ENCODE assay signal across 23 cellular contexts in the genomic region with DNA sequence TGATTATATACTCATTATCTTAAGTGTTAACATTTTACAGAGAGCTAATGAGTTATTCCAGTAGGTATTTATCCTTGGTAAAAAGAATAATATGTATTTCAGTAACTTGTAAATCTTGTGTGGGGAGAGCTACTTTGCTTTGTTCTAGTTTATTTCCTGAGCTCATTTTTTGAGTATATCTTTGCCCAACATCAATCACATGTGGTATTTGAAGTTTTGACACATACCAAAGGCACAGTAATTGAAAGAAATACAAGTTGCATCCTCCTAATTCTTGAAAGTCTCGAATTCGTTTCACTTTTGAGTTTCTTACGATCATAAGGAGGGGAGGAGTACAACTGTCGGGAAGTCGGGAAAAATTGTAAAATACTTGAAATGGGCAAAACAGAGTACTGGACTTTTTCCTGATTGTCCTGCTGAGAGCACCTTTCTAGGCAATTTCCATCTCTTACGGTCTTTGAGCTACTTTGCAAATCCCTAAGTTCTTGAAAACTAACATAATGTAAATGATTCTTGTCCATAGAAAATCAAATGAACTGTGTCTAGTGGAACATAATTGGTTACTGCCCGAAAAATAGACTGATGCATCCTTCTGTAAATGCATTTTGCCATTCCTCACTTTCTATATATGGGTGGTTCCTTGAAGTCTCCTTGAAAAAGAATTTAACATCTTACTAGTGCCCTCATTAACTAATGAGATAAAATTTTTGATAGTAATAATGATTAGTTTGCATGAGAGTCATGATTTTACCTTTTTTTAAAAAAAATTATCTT. TPM values are rescaled to one million over a fixed set of nuclear protein-coding genes. Genes with fewer than 3 reads are reported as not detected.
DNase-seq lines count a peak whose midpoint lies in the region; ATAC-seq and TF ChIP-seq lines count a peak whose summit lies in the region.
"Had no signal": no experiment of that assay in that cellular context is flagged by ENCODE, and none has a peak within 500 bp of the region (broad histone marks: within the 10 kb centered on the region; RNA-seq: fewer than 3 reads in every experiment).

No MANE protein-coding gene starts in this region.

- H3K9me3 Mint-ChIP-seq in activated naive CD8-positive, alpha-beta T cell treated with anti-CD3 and anti-CD28 coated beads, Interleukin-2, amount 10 ng/mL, durations not matched to agents 7 days and 5 days = no peaks in the 10 kb centered on the region
- no peaks in the 10 kb centered on the region for H3K9me3 Mint-ChIP-seq in activated naive CD8-positive, alpha-beta T cell treated with anti-CD3 and anti-CD28 coated beads for 36 hours
- H3K9me3 Mint-ChIP-seq in T-cell = no peaks in the 10 kb centered on the region
- no peaks in the 10 kb centered on the region for H3K9me3 Mint-ChIP-seq in effector memory CD8-positive, alpha-beta T cell
- no peaks in the 10 kb centered on the region for H3K9me3 Mint-ChIP-seq in type B pancreatic cell
- H3K9me3 Mint-ChIP-seq: CD4-positive, alpha-beta memory T cell had no signal

- no peak for TF ChIP-seq CTCF in type B pancreatic cell (conservative IDR thresholded peaks at IDR 0.05)

- peak overlapping the region; percentile 19 for H3K4me3 Mint-ChIP-seq in activated naive CD8-positive, alpha-beta T cell treated with anti-CD3 and anti-CD28 coated beads, Interleukin-2, amount 10 ng/mL, durations not matched to agents 7 days and 5 days
- H3K4me3 Mint-ChIP-seq in activated naive CD8-positive, alpha-beta T cell treated with anti-CD3 and anti-CD28 coated beads for 36 hours = no peak overlapping the region
- peak overlapping the region in 2 of 3 donors; percentile 15 to 24 for H3K4me3 Mint-ChIP-seq in T-cell
- H3K4me3 Mint-ChIP-seq in effector memory CD8-positive, alpha-beta T cell = peak overlapping the region; percentile 19 to 55
- H3K4me3 Mint-ChIP-seq in type B pancreatic cell = peak overlapping the region; percentile 37

- ATAC-seq in activated naive CD8-positive, alpha-beta T cell treated with anti-CD3 and anti-CD28 coated beads, Interleukin-2, amount 10 ng/mL, durations not matched to agents 7 days and 5 days (ENCODE audit: low read depth) = no peak
- peak in 1 of 4 experiments; percentile 39 for ATAC-seq in T-cell (replicated peaks in 1 of 4)
- ATAC-seq in effector memory CD8-positive, alpha-beta T cell (replicated peaks) = peak; percentile 35
- no peak for ATAC-seq in HG03442 (IDR thresholded peaks at IDR 0.05; ENCODE audit: unreplicated experiment)

- peaks cover 5% of the 10 kb centered on the region for H3K4me1 Mint-ChIP-seq in activated naive CD8-positive, alpha-beta T cell treated with anti-CD3 and anti-CD28 coated beads, Interleukin-2, amount 10 ng/mL, durations not matched to agents 7 days and 5 days
- H3K4me1 Mint-ChIP-seq in activated naive CD8-positive, alpha-beta T cell treated with anti-CD3 and anti-CD28 coated beads for 36 hours = peaks cover 12% of the 10 kb centered on the region
- H3K4me1 Mint-ChIP-seq in T-cell (peaks cover 10 to 15% (median 15%) of the 10 kb centered on the region in 3 donors), type B pancreatic cell (ENCODE audit: unreplicated experiment) (no peaks in the 10 kb centered on the region)
- peaks cover 0 to 4% of the 10 kb centered on the region in 2 donors for H3K4me1 Mint-ChIP-seq in effector memory CD8-positive, alpha-beta T cell (ENCODE audit: low read depth in 2 of 2)

- CTCF ChIA-PET in T-cell (lab: Charles Lee) = interaction anchor here in 1 of 2 donors (0.5 to 0.6 kb wide), 2 partner anchors 37 to 1025 kb away, joined by 3 to 6 read pairs; no protein-coding TSS in a partner anchor

- no peak for DNase-seq in activated naive CD8-positive, alpha-beta T cell treated with anti-CD3 and anti-CD28 coated beads, Interleukin-2, amount 10 ng/mL, durations not matched to agents 7 days and 5 days
- DNase-seq in activated naive CD8-positive, alpha-beta T cell treated with anti-CD3 and anti-CD28 coated beads for 36 hours = no peak
- DNase-seq in T-cell (no peak), type B pancreatic cell (ENCODE audit: extremely low spot score, unreplicated experiment) (no peak)
- DNase-seq in effector memory CD8-positive, alpha-beta T cell = no peak
- DNase-seq in stimulated activated CD4-positive, alpha-beta T cell treated with anti-CD3 and anti-CD28 coated beads, Interleukin-4, amount 100 ng/mL, for 1 hour = no peak
- DNase-seq: C1 segment of cervical spinal cord; CD4-positive, alpha-beta memory T cell; DMS79 treated with DMSO at 0.1 percent for 48 hours; GF-D8; HCEC 1CT; IMR-90; NCI-H1092; NCI-H1436 treated with DMSO at 0.1 percent for 48 hours; NCI-H1930; NCI-H2107; NCI-H446; NCI-H524 treated with DMSO at 0.1 percent for 48 hours; NCI-H774; SIG-M5 had no signal

- POLR2A ChIA-PET in activated naive CD8-positive, alpha-beta T cell treated with anti-CD3 and anti-CD28 coated beads, Interleukin-2, amount 10 ng/mL, durations not matched to agents 7 days and 5 days (lab: Charles Lee) = no interaction called here
- POLR2A ChIA-PET in T-cell (lab: Charles Lee) = no interaction called here

- H3K27ac Mint-ChIP-seq in activated naive CD8-positive, alpha-beta T cell treated with anti-CD3 and anti-CD28 coated beads, Interleukin-2, amount 10 ng/mL, durations not matched to agents 7 days and 5 days = no peak overlapping the region
- no peak overlapping the region for H3K27ac Mint-ChIP-seq in activated naive CD8-positive, alpha-beta T cell treated with anti-CD3 and anti-CD28 coated beads for 36 hours
- H3K27ac Mint-ChIP-seq in T-cell (no peak overlapping the region), type B pancreatic cell (peak overlapping the region; percentile 15)
- no peak overlapping the region for H3K27ac Mint-ChIP-seq in effector memory CD8-positive, alpha-beta T cell
- H3K27ac Mint-ChIP-seq: CD4-positive, alpha-beta memory T cell had no signal

- H3K36me3 Mint-ChIP-seq in activated naive CD8-positive, alpha-beta T cell treated with anti-CD3 and anti-CD28 coated beads, Interleukin-2, amount 10 ng/mL, durations not matched to agents 7 days and 5 days = no peaks in the 10 kb centered on the region
- no peaks in the 10 kb centered on the region for H3K36me3 Mint-ChIP-seq in activated naive CD8-positive, alpha-beta T cell treated with anti-CD3 and anti-CD28 coated beads for 36 hours
- no peaks in the 10 kb centered on the region for H3K36me3 Mint-ChIP-seq in T-cell
- H3K36me3 Mint-ChIP-seq in effector memory CD8-positive, alpha-beta T cell (ENCODE audit: insufficient read depth) = no peaks in the 10 kb centered on the region
- H3K36me3 Mint-ChIP-seq in type B pancreatic cell = no peaks in the 10 kb centered on the region
- H3K36me3 Mint-ChIP-seq: CD4-positive, alpha-beta memory T cell had no signal

- no peaks in the 10 kb centered on the region for H3K27me3 Mint-ChIP-seq in activated naive CD8-positive, alpha-beta T cell treated with anti-CD3 and anti-CD28 coated beads, Interleukin-2, amount 10 ng/mL, durations not matched to agents 7 days and 5 days
- H3K27me3 Mint-ChIP-seq in activated naive CD8-positive, alpha-beta T cell treated with anti-CD3 and anti-CD28 coated beads for 36 hours = no peaks in the 10 kb centered on the region
- H3K27me3 Mint-ChIP-seq in T-cell (peaks cover 4 to 30% of the 10 kb centered on the region in 2 donors), type B pancreatic cell (no peaks in the 10 kb centered on the region)
- peaks cover 8 to 24% of the 10 kb centered on the region in 2 donors for H3K27me3 Mint-ChIP-seq in effector memory CD8-positive, alpha-beta T cell

RNA-seq across cellular contexts. Expression of a gene that starts 20.6 kb away (rescaled TPM):
- under 1 TPM in 1 of 2 experiments, not detected in 1; 0.43 TPM for total RNA-seq in activated naive CD8-positive, alpha-beta T cell treated with anti-CD3 and anti-CD28 coated beads, Interleukin-2, amount 10 ng/mL, durations not matched to agents 7 days and 5 days
- total RNA-seq in activated naive CD8-positive, alpha-beta T cell treated with anti-CD3 and anti-CD28 coated beads for 36 hours = under 1 TPM; 0.52 to 0.80 TPM
- total RNA-seq in T-cell = under 1 TPM; 0.38 to 0.79 (median 0.45) TPM
- 1.6 and 3.9 TPM in 2 replicates for total RNA-seq in type B pancreatic cell (ENCODE audit: low replicate concordance)
- total RNA-seq: A673 had no signal

RNA-seq across cellular contexts. Expression of a gene that starts 43.2 kb away (rescaled TPM):
- total RNA-seq in activated naive CD8-positive, alpha-beta T cell treated with anti-CD3 and anti-CD28 coated beads, Interleukin-2, amount 10 ng/mL, durations not matched to agents 7 days and 5 days = not detected
- under 1 TPM in 1 of 2 experiments, not detected in 1; 0.10 TPM for total RNA-seq in activated naive CD8-positive, alpha-beta T cell treated with anti-CD3 and anti-CD28 coated beads for 36 hours
- total RNA-seq in T-cell (not detected), type B pancreatic cell (ENCODE audit: low replicate concordance) (22.6 and 74.5 TPM in 2 replicates)
- total RNA-seq: A673; CD4-positive, alpha-beta memory T cell; H1; IMR-90 had no signal

Comparison
In these comparisons a context has a peak if more than half of its experiments do, and no peak if none do; other contexts are left out.
1. RNA of a gene that starts 43.2 kb away (total RNA-seq): 22.6 to 74.5 TPM in type B pancreatic cell; 0.10 TPM in activated naive CD8-positive, alpha-beta T cell treated with anti-CD3 and anti-CD28 coated beads for 36 hours, not detected in activated naive CD8-positive, alpha-beta T cell treated with anti-CD3 and anti-CD28 coated beads, Interleukin-2, amount 10 ng/mL, durations not matched to agents 7 days and 5 days and not detected in T-cell; every median in the first group is over 10 times any median in the second.